In genomic region chr13:66530158-66530557, GRCh38 we compare ENCODE assay signal across 20 cellular contexts.
DNase-seq lines count a peak whose midpoint lies in the region; ATAC-seq, FAIRE-seq and TF ChIP-seq lines count a peak whose summit lies in the region.
"Had no signal": no experiment of that assay in that cellular context is flagged by ENCODE, and none has a peak within 500 bp of the region (broad histone marks: within the 10 kb centered on the region; RNA-seq: fewer than 3 reads in every experiment).

No MANE protein-coding gene starts in this region.

- POLR2A ChIA-PET in HepG2 (lab: Yijun Ruan, JAX): no interaction called here
- POLR2A ChIA-PET in activated CD8-positive, alpha-beta T cell treated with anti-CD3 and anti-CD28 coated beads, Interleukin-2, amount 10 ng/mL, durations not matched to agents 7 days and 5 days (lab: Charles Lee): no interaction called here

- H2AFZ ChIP-seq in HepG2 (ENCODE audit: low read length): no peak overlapping the region
- H2AFZ ChIP-seq in KMS-11 (ENCODE audit: low read depth): peak overlapping the region; percentile 18; the same call in 1 of the 2 replicates

- in situ Hi-C loops in HepG2 (cut with HindIII; ENCODE audit: extremely low pct_ligation_motif_present, low pct_unique_long_range_greater_than_20kb): no loop called here

- intact Hi-C loops in HepG2 (cut with micrococcal nuclease; ENCODE audit: unreplicated experiment): no loop called here
- intact Hi-C loops in right lobe of liver (cut with DNase I): no loop called here

- H3K27me3 ChIP-seq in HepG2 (ENCODE audit: control insufficient read depth in 1 of 2, insufficient read depth in 2 of 2, low read length in 2 of 2) (no peaks in the 10 kb centered on the region), right lobe of liver (no peaks in the 10 kb centered on the region), KMS-11 (ENCODE audit: insufficient read depth, low read depth) (no peaks in the 10 kb centered on the region), iPS-20b (ENCODE audit: insufficient read depth, low read length) (no peaks in the 10 kb centered on the region)

- H3K27ac ChIP-seq in HepG2 (ENCODE audit: extremely low read length, insufficient read depth, low read length): no peak overlapping the region
- H3K27ac ChIP-seq in right lobe of liver: no peak overlapping the region
- no peak overlapping the region for H3K27ac ChIP-seq in KMS-11
- H3K27ac ChIP-seq in iPS-20b (ENCODE audit: low read length): no peak overlapping the region
- H3K27ac ChIP-seq: 22Rv1 had no signal

- TF ChIP-seq EP300 in HepG2 (IDR thresholded peaks at IDR 0.05; ENCODE audit: low read depth in 2 of 2, low read length in 2 of 2) (no peak), HepG2 (CRISPR knock-in tag; IDR thresholded peaks at IDR 0.05; ENCODE audit: borderline replicate concordance) (no peak)

- no peak overlapping the region for H3K27ac Mint-ChIP-seq in activated CD8-positive, alpha-beta T cell treated with anti-CD3 and anti-CD28 coated beads, Interleukin-2, amount 10 ng/mL, durations not matched to agents 7 days and 5 days
- H3K27ac Mint-ChIP-seq: B cell; CD4-positive, alpha-beta T cell had no signal

- no TSS peak for BruUV-seq in HepG2 (replicated peaks; lab: Mats Ljungman, UMichigan)

- H3K4me3 ChIP-seq in HepG2 (replicated peaks in 1 of 3; ENCODE audit: insufficient read depth in 1 of 3, low read depth in 2 of 3, low read length in 3 of 3) (no peak overlapping the region), right lobe of liver (no peak overlapping the region), KMS-11 (IDR thresholded peaks at IDR 0.05; ENCODE audit: insufficient read depth, low read depth, low read length) (no peak overlapping the region), iPS-20b (ENCODE audit: low read length) (peak overlapping the region; percentile 1; the same call in 1 of the 2 replicates)

- no peak for TF ChIP-seq CTCF in HepG2 (CRISPR knock-in tag; IDR thresholded peaks at IDR 0.05)
- TF ChIP-seq CTCF in right lobe of liver (IDR thresholded peaks at IDR 0.05): no peak
- TF ChIP-seq CTCF in KMS-11 (conservative IDR thresholded peaks at IDR 0.05; ENCODE audit: low read depth, low read length): no peak

- FAIRE-seq in HepG2 (lab: Jason Lieb, UNC) (no peak), GM12891 (lab: Jason Lieb, UNC) (no peak)
- FAIRE-seq: G401.6, GM12892 had no signal

- no peaks in the 10 kb centered on the region for H3K27me3 Mint-ChIP-seq in activated CD8-positive, alpha-beta T cell treated with anti-CD3 and anti-CD28 coated beads, Interleukin-2, amount 10 ng/mL, durations not matched to agents 7 days and 5 days (ENCODE audit: low read depth)
- H3K27me3 Mint-ChIP-seq: B cell; CD4-positive, alpha-beta T cell had no signal

- no peaks in the 10 kb centered on the region for H4K20me1 ChIP-seq in HepG2 (ENCODE audit: insufficient read depth, low read length)
- H4K20me1 ChIP-seq in KMS-11 (ENCODE audit: insufficient read depth): no peaks in the 10 kb centered on the region

- no peaks in the 10 kb centered on the region for H3K4me1 Mint-ChIP-seq in activated CD8-positive, alpha-beta T cell treated with anti-CD3 and anti-CD28 coated beads, Interleukin-2, amount 10 ng/mL, durations not matched to agents 7 days and 5 days (ENCODE audit: low read depth)
- H3K4me1 Mint-ChIP-seq: B cell had no signal

- WGBS in HepG2 (ENCODE audit: low lambda C conversion rate): 0% methylated on average over 1 of the region's 1 CpG
- WGBS in right lobe of liver (ENCODE audit: insufficient coverage, low coverage, low lambda C conversion rate, missing lambda C conversion rate): 38% methylated on average over 1 of the region's 1 CpG

- ATAC-seq in HepG2 (no peak), right lobe of liver (no peak)
- no peak for ATAC-seq in activated CD8-positive, alpha-beta T cell treated with anti-CD3 and anti-CD28 coated beads, Interleukin-2, amount 10 ng/mL, durations not matched to agents 7 days and 5 days

- no peaks in the 10 kb centered on the region for H3K79me2 ChIP-seq in HepG2 (ENCODE audit: insufficient read depth, low read length)
- no peaks in the 10 kb centered on the region for H3K79me2 ChIP-seq in KMS-11 (ENCODE audit: insufficient read depth, low read depth)

- H3K9ac ChIP-seq in HepG2 (ENCODE audit: insufficient read depth, low read depth, low read length) (no peak overlapping the region), KMS-11 (no peak overlapping the region), iPS-20b (ENCODE audit: low read depth, low read length) (no peak overlapping the region)

- H3K4me3 Mint-ChIP-seq in activated CD8-positive, alpha-beta T cell treated with anti-CD3 and anti-CD28 coated beads, Interleukin-2, amount 10 ng/mL, durations not matched to agents 7 days and 5 days: no peak overlapping the region
- H3K4me3 Mint-ChIP-seq: B cell; CD4-positive, alpha-beta T cell; H9 had no signal

- TF ChIP-seq POLR2A in HepG2 (IDR thresholded peaks at IDR 0.05; ENCODE audit: insufficient read depth in 1 of 2, low read depth in 2 of 2, low read length in 2 of 2) (no peak), right lobe of liver (IDR thresholded peaks at IDR 0.05) (no peak), GM12891 (IDR thresholded peaks at IDR 0.05; ENCODE audit: low read depth, low read length) (no peak)

- DNase-seq in HepG2 (ENCODE audit: low spot score) (no peak), right lobe of liver (no peak), NCI-H774 (lab: John Stamatoyannopoulos, UW) (no peak), GM12891 (ENCODE audit: insufficient read length, low spot score) (no peak)
- no peak for DNase-seq in central memory CD4-positive, alpha-beta T cell
- no peak for DNase-seq in activated CD8-positive, alpha-beta T cell treated with anti-CD3 and anti-CD28 coated beads, Interleukin-2, amount 10 ng/mL, durations not matched to agents 7 days and 5 days
- DNase-seq: C1 segment of cervical spinal cord; CD4-positive, alpha-beta T cell; DMS153; DMS79 treated with DMSO at 0.1 percent for 48 hours; EL; GOT3; H9; Kasumi-1 had no signal

- H3K4me1 ChIP-seq in HepG2 (ENCODE audit: insufficient read depth, low read length): no peaks in the 10 kb centered on the region
- no peaks in the 10 kb centered on the region for H3K4me1 ChIP-seq in right lobe of liver
- H3K4me1 ChIP-seq in KMS-11 (ENCODE audit: low read depth, poor library complexity, severe bottlenecking): peaks cover 37% of the 10 kb centered on the region
- peaks cover 35% of the 10 kb centered on the region for H3K4me1 ChIP-seq in iPS-20b (ENCODE audit: insufficient read depth, low read length)

- no peaks in the 10 kb centered on the region for H3K9me3 ChIP-seq in HepG2 (ENCODE audit: low read length)
- H3K9me3 ChIP-seq in right lobe of liver: no peaks in the 10 kb centered on the region
- no peaks in the 10 kb centered on the region for H3K9me3 ChIP-seq in iPS-20b (ENCODE audit: insufficient read depth, low read depth, low read length)

- H3K9me3 Mint-ChIP-seq in activated CD8-positive, alpha-beta T cell treated with anti-CD3 and anti-CD28 coated beads, Interleukin-2, amount 10 ng/mL, durations not matched to agents 7 days and 5 days (ENCODE audit: insufficient read depth): no peaks in the 10 kb centered on the region
- H3K9me3 Mint-ChIP-seq: CD4-positive, alpha-beta T cell; H9 had no signal

- CTCF ChIA-PET in HepG2 (lab: Yijun Ruan, JAX; ENCODE audit: low intra/inter-chr PET ratio, low total read pairs): no interaction called here
- CTCF ChIA-PET in activated CD8-positive, alpha-beta T cell treated with anti-CD3 and anti-CD28 coated beads, Interleukin-2, amount 10 ng/mL, durations not matched to agents 7 days and 5 days (lab: Charles Lee): no interaction called here

- no peak for TF ChIP-seq RAD21 in HepG2 (CRISPR knock-in tag; IDR thresholded peaks at IDR 0.05)

- no peaks in the 10 kb centered on the region for H3K36me3 Mint-ChIP-seq in activated CD8-positive, alpha-beta T cell treated with anti-CD3 and anti-CD28 coated beads, Interleukin-2, amount 10 ng/mL, durations not matched to agents 7 days and 5 days (ENCODE audit: low read depth)

- no peak overlapping the region for H3K4me2 ChIP-seq in HepG2 (ENCODE audit: low read depth, low read length)
- H3K4me2 ChIP-seq in KMS-11: peak overlapping the region; percentile 25; the same call in 1 of the 2 replicates

- H3K36me3 ChIP-seq in HepG2 (replicated peaks in 1 of 2; ENCODE audit: control insufficient read depth in 1 of 2, insufficient read depth in 2 of 2, low read length in 2 of 2): no peaks in the 10 kb centered on the region
- no peaks in the 10 kb centered on the region for H3K36me3 ChIP-seq in right lobe of liver
- no peaks in the 10 kb centered on the region for H3K36me3 ChIP-seq in KMS-11 (ENCODE audit: insufficient read depth)
- no peaks in the 10 kb centered on the region for H3K36me3 ChIP-seq in iPS-20b (ENCODE audit: insufficient read depth, low read depth, low read length)

TF ChIP-seq in HepG2, 621 proteins besides CTCF, POLR2A, EP300 and RAD21:
- TF ChIP-seq MAFF (IDR thresholded peaks at IDR 0.05; ENCODE audit: low read depth, low read length): peak; percentile 44
- TF ChIP-seq SP140L (CRISPR knock-in tag; IDR thresholded peaks at IDR 0.05; ENCODE audit: borderline replicate concordance): no peak
- TF ChIP-seq MAFK (conservative IDR thresholded peaks at IDR 0.05 in 1 of 2, IDR thresholded peaks at IDR 0.05 in 1 of 2; ENCODE audit: low read length in 2 of 2): peak in 1 of 2 experiments; percentile 61; a peak in 3 of 4 replicates

TF ChIP-seq in GM12891, 5 proteins besides CTCF, POLR2A, EP300 and RAD21:
- no peak for TF ChIP-seq POU2F2 (IDR thresholded peaks at IDR 0.05; ENCODE audit: low read depth, low read length)
- no peak for TF ChIP-seq PAX5 (IDR thresholded peaks at IDR 0.05; ENCODE audit: insufficient read depth, low read length, severe bottlenecking)
- TF ChIP-seq POLR2AphosphoS5 (IDR thresholded peaks at IDR 0.05; ENCODE audit: low read depth, low read length): no peak
- TF ChIP-seq SPI1 (IDR thresholded peaks at IDR 0.05; ENCODE audit: low read depth, low read length): no peak
- no peak for TF ChIP-seq TAF1 (IDR thresholded peaks at IDR 0.05; ENCODE audit: low read depth, low read length)
